Comparison of ENCODE assay signal across 22 cellular contexts in the genomic region with DNA sequence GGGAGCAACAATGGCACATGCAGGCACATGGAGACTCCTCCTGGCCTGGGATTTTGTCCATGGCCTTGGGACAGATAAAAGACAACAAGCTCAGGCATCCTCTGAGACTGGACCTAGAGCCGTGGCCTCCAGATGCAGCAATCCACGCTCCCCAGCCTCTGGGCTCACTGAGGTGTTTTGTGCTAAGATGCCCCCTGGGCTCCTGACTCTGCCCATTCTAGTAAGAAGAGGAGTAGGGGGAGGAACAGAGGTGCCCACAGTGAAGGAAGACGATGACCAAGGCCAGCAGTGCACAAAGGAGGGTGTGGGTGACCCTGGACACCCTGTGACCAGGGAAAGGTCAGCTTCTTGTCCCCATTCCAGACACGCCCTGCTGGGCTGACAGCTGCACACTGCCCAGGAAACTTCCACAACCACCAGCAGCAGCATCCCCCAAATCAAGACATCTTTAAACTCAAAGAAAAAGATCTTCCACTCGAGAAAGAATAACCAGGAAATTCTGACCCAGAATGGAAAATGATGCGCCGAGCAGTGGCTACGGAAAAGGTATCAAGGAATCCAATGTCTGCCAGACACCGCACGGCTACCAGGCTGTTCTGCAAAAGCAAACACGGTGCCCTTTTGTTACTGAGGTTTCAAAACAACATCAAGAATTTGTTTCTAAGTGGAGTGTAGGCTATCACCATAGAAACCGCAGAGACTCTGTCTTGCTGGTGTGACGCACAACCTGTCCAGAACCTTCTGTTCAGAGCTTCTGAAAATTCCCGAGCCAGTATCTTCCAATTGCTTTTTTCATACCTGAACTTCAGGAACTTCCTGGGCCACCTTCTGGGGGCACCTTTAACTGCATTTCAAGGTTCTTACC.
A peak's percentile ranks its signal among the peaks of the same experiment; 100 is the strongest.
DNase-seq lines count a peak whose midpoint lies in the region; ATAC-seq, FAIRE-seq and TF ChIP-seq lines count a peak whose summit lies in the region.
"Had no signal": no experiment of that assay in that cellular context is flagged by ENCODE, and none has a peak within 500 bp of the region (broad histone marks: within the 10 kb centered on the region; RNA-seq: fewer than 3 reads in every experiment).

No MANE protein-coding gene starts in this region.

- H3K27me3 ChIP-seq in BLaER1 treated with 17β-estradiol and CSF1 and Interleukin-3, amounts not matched to agents 10 nM and 100 nM: no peaks in the 10 kb centered on the region
- H3K27me3 ChIP-seq in astrocyte (ENCODE audit: insufficient read depth, low read length) (no peaks in the 10 kb centered on the region), sigmoid colon (no peaks in the 10 kb centered on the region), tibial artery (no peaks in the 10 kb centered on the region), gastroesophageal sphincter (no peaks in the 10 kb centered on the region)
- H3K27me3 ChIP-seq: neural progenitor cell, right lobe of liver had no signal

- H3K9me3 ChIP-seq in BLaER1 treated with 17β-estradiol and CSF1 and Interleukin-3, amounts not matched to agents 10 nM and 100 nM (replicated peaks in 1 of 11): peaks cover 0 to 17% (median 4%) of the 10 kb centered on the region in 11 experiments; a peak in 4 of 22 replicates
- H3K9me3 ChIP-seq in astrocyte (ENCODE audit: insufficient read depth, low read depth, low read length): no peaks in the 10 kb centered on the region
- H3K9me3 ChIP-seq in sigmoid colon: no peaks in the 10 kb centered on the region
- no peaks in the 10 kb centered on the region for H3K9me3 ChIP-seq in tibial artery
- no peaks in the 10 kb centered on the region for H3K9me3 ChIP-seq in gastroesophageal sphincter
- H3K9me3 ChIP-seq: right lobe of liver had no signal

- no peak overlapping the region for H3K4me3 Mint-ChIP-seq in astrocyte (ENCODE audit: unreplicated experiment)
- no peak overlapping the region for H3K4me3 Mint-ChIP-seq in T-helper 2 cell treated with Interferon-gamma antibody and Interleukin-4, amounts not matched to agents 5 μg/mL and 100 μg/mL, for 36 hours
- H3K4me3 Mint-ChIP-seq: neural progenitor cell had no signal

- intact Hi-C loops in sigmoid colon (cut with DNase I) (no loop called here), tibial artery (cut with DNase I; ENCODE audit: low total_unique reads) (no loop called here)

- H3K4me2 ChIP-seq in BLaER1 treated with 17β-estradiol and CSF1 and Interleukin-3, amounts not matched to agents 10 nM and 100 nM: peak overlapping the region in 8 of 11 experiments; percentile 9 to 85 (median 29); a peak in 11 of 22 replicates
- H3K4me2 ChIP-seq in astrocyte (ENCODE audit: low read length): no peak overlapping the region
- H3K4me2 ChIP-seq: neural progenitor cell had no signal

- TF ChIP-seq POLR2A in sigmoid colon (IDR thresholded peaks at IDR 0.05) (no peak), gastroesophageal sphincter (IDR thresholded peaks at IDR 0.05) (no peak)

- TF ChIP-seq EP300 in sigmoid colon (IDR thresholded peaks at IDR 0.05) (no peak), gastroesophageal sphincter (IDR thresholded peaks at IDR 0.05) (no peak)

- TF ChIP-seq CTCF in astrocyte (IDR thresholded peaks at IDR 0.05; ENCODE audit: insufficient read depth, low read depth, low read length) (no peak), sigmoid colon (IDR thresholded peaks at IDR 0.05) (no peak), tibial artery (IDR thresholded peaks at IDR 0.05) (no peak), gastroesophageal sphincter (IDR thresholded peaks at IDR 0.05) (no peak)

- peaks cover 2% of the 10 kb centered on the region for H3K9me3 Mint-ChIP-seq in astrocyte (ENCODE audit: unreplicated experiment)
- H3K9me3 Mint-ChIP-seq in T-helper 2 cell treated with Interferon-gamma antibody and Interleukin-4, amounts not matched to agents 5 μg/mL and 100 μg/mL, for 36 hours: no peaks in the 10 kb centered on the region
- H3K9me3 Mint-ChIP-seq: activated T-helper 2 cell treated with anti-CD3 and anti-CD28 coated beads, Interferon-gamma antibody, Interleukin-2, Interleukin-4, amounts not matched to agents 10 μg/mL and 5 μg/mL and 100 μg/mL, durations not matched to agents 14 hours and 24 hours and 36 hours had no signal

- WGBS in sigmoid colon, 2 donors: 87 to 91% methylated on average over 14 of the region's 14 CpGs
- WGBS in gastroesophageal sphincter (ENCODE audit: low coverage in 1 of 2), 2 donors: 78 to 86% methylated on average over 10 to 12 of the region's 14 CpGs

- H3K4me3 ChIP-seq in BLaER1 treated with 17β-estradiol and CSF1 and Interleukin-3, amounts not matched to agents 10 nM and 100 nM: no peak overlapping the region
- H3K4me3 ChIP-seq in astrocyte (ENCODE audit: insufficient read depth, low read depth, low read length): no peak overlapping the region
- H3K4me3 ChIP-seq in sigmoid colon: no peak overlapping the region
- no peak overlapping the region for H3K4me3 ChIP-seq in tibial artery
- no peak overlapping the region for H3K4me3 ChIP-seq in gastroesophageal sphincter
- H3K4me3 ChIP-seq: neural progenitor cell, right lobe of liver had no signal

- peaks cover 87% of the 10 kb centered on the region for H3K79me2 ChIP-seq in astrocyte (ENCODE audit: insufficient read depth, low read length)

- ATAC-seq in gastroesophageal sphincter: no peak
- no peak for ATAC-seq in GM19035 (IDR thresholded peaks at IDR 0.05; ENCODE audit: unreplicated experiment)
- ATAC-seq: HepG2 had no signal

- peaks cover 25% of the 10 kb centered on the region for H3K4me1 Mint-ChIP-seq in astrocyte (ENCODE audit: low read depth, unreplicated experiment)
- no peaks in the 10 kb centered on the region for H3K4me1 Mint-ChIP-seq in T-helper 2 cell treated with Interferon-gamma antibody and Interleukin-4, amounts not matched to agents 5 μg/mL and 100 μg/mL, for 36 hours (ENCODE audit: low read depth)

- peaks cover 31 to 58% (median 46%) of the 10 kb centered on the region in 11 experiments for H3K36me3 ChIP-seq in BLaER1 treated with 17β-estradiol and CSF1 and Interleukin-3, amounts not matched to agents 10 nM and 100 nM
- H3K36me3 ChIP-seq in astrocyte (ENCODE audit: insufficient read depth, low read length): no peaks in the 10 kb centered on the region
- peaks cover 0 to 12% (median 0%) of the 10 kb centered on the region in 4 donors for H3K36me3 ChIP-seq in sigmoid colon
- H3K36me3 ChIP-seq in tibial artery: peaks cover 0 to 13% (median 4%) of the 10 kb centered on the region in 3 donors
- peaks cover 0 to 23% of the 10 kb centered on the region in 2 donors for H3K36me3 ChIP-seq in gastroesophageal sphincter
- H3K36me3 ChIP-seq: neural progenitor cell had no signal

- FAIRE-seq in astrocyte (lab: Jason Lieb, UNC): no peak
- FAIRE-seq: GM12892, HepG2 had no signal

- peak overlapping the region; percentile 36 for H3K27ac Mint-ChIP-seq in astrocyte (ENCODE audit: unreplicated experiment)
- no peak overlapping the region for H3K27ac Mint-ChIP-seq in T-helper 2 cell treated with Interferon-gamma antibody and Interleukin-4, amounts not matched to agents 5 μg/mL and 100 μg/mL, for 36 hours
- H3K27ac Mint-ChIP-seq: activated T-helper 2 cell treated with anti-CD3 and anti-CD28 coated beads, Interferon-gamma antibody, Interleukin-2, Interleukin-4, amounts not matched to agents 10 μg/mL and 5 μg/mL and 100 μg/mL, durations not matched to agents 14 hours and 24 hours and 36 hours; neural progenitor cell had no signal

- H3K9ac ChIP-seq in BLaER1 treated with 17β-estradiol and CSF1 and Interleukin-3, amounts not matched to agents 10 nM and 100 nM: 0 out of 22 replicates have a peak overlapping the region, but pooled peaks of 1 of the 11 experiments have one; percentile 7
- H3K9ac ChIP-seq in astrocyte (ENCODE audit: low read length): no peak overlapping the region
- H3K9ac ChIP-seq: neural progenitor cell had no signal

- H4K20me1 ChIP-seq in BLaER1 treated with 17β-estradiol and CSF1 and Interleukin-3, amounts not matched to agents 10 nM and 100 nM: peaks cover 83 to 100% (median 94%) of the 10 kb centered on the region in 11 experiments
- peaks cover 95% of the 10 kb centered on the region for H4K20me1 ChIP-seq in astrocyte (ENCODE audit: insufficient read depth, low read length)

- DNase-seq in astrocyte (ENCODE audit: low read depth) (peak; percentile 37), kidney tubule cell (ENCODE audit: low spot score) (peak; percentile 29), sigmoid colon (peak; percentile 42), tibial artery (no peak)
- no peak for DNase-seq in T-helper 2 cell treated with Interferon-gamma antibody and Interleukin-4, amounts not matched to agents 5 μg/mL and 100 μg/mL, for 36 hours (ENCODE audit: low spot score)
- DNase-seq: aorta; Calu3; dermis blood vessel endothelial cell; GDM1; HCEC 1CT; MV-4-11; NCI-H2081; right lobe of liver; stimulated activated CD4-positive, alpha-beta T cell treated with anti-CD3 and anti-CD28 coated beads, Interleukin-4, amount 100 ng/mL, for 24 hours had no signal

- H3K36me3 Mint-ChIP-seq in astrocyte (ENCODE audit: low read depth, unreplicated experiment): peaks cover 24% of the 10 kb centered on the region
- no peaks in the 10 kb centered on the region for H3K36me3 Mint-ChIP-seq in T-helper 2 cell treated with Interferon-gamma antibody and Interleukin-4, amounts not matched to agents 5 μg/mL and 100 μg/mL, for 36 hours (ENCODE audit: low read depth)

- H3K27me3 Mint-ChIP-seq in astrocyte (ENCODE audit: low read depth, unreplicated experiment): no peaks in the 10 kb centered on the region
- no peaks in the 10 kb centered on the region for H3K27me3 Mint-ChIP-seq in T-helper 2 cell treated with Interferon-gamma antibody and Interleukin-4, amounts not matched to agents 5 μg/mL and 100 μg/mL, for 36 hours (ENCODE audit: low read depth)

- H3K27ac ChIP-seq in BLaER1 treated with 17β-estradiol and CSF1 and Interleukin-3, amounts not matched to agents 10 nM and 100 nM: peak overlapping the region in 2 of 11 experiments; percentile 33 to 37; a peak in 3 of 22 replicates
- no peak overlapping the region for H3K27ac ChIP-seq in astrocyte (ENCODE audit: low read depth, low read length)
- H3K27ac ChIP-seq in sigmoid colon: no peak overlapping the region
- no peak overlapping the region for H3K27ac ChIP-seq in tibial artery
- peak overlapping the region in 1 of 4 donors; percentile 27 for H3K27ac ChIP-seq in gastroesophageal sphincter
- H3K27ac ChIP-seq: neural progenitor cell, right lobe of liver, RWPE1 had no signal

- no peak overlapping the region for H2AFZ ChIP-seq in astrocyte (ENCODE audit: low read depth, low read length)
- H2AFZ ChIP-seq: neural progenitor cell had no signal

- H3K4me1 ChIP-seq in BLaER1 treated with 17β-estradiol and CSF1 and Interleukin-3, amounts not matched to agents 10 nM and 100 nM: peaks cover 26 to 44% (median 29%) of the 10 kb centered on the region in 10 experiments; a peak in 19 of 20 replicates
- peaks cover 2% of the 10 kb centered on the region for H3K4me1 ChIP-seq in astrocyte (ENCODE audit: insufficient read depth, low read length)
- H3K4me1 ChIP-seq in sigmoid colon: peaks cover 0 to 53% (median 31%) of the 10 kb centered on the region in 4 donors
- no peaks in the 10 kb centered on the region for H3K4me1 ChIP-seq in tibial artery
- H3K4me1 ChIP-seq in gastroesophageal sphincter: peaks cover 2 to 71% (median 13%) of the 10 kb centered on the region in 3 donors
- H3K4me1 ChIP-seq: right lobe of liver had no signal

Comparison
In these comparisons a context has a peak if more than half of its experiments do, and no peak if none do; other contexts are left out.
1. DNase-seq: peak in astrocyte (single experiment), kidney tubule cell (single experiment) and sigmoid colon (single experiment); none in tibial artery (0 of 2) and T-helper 2 cell treated with Interferon-gamma antibody and Interleukin-4, amounts not matched to agents 5 μg/mL and 100 μg/mL, for 36 hours (single experiment).